In the genomic region with DNA sequence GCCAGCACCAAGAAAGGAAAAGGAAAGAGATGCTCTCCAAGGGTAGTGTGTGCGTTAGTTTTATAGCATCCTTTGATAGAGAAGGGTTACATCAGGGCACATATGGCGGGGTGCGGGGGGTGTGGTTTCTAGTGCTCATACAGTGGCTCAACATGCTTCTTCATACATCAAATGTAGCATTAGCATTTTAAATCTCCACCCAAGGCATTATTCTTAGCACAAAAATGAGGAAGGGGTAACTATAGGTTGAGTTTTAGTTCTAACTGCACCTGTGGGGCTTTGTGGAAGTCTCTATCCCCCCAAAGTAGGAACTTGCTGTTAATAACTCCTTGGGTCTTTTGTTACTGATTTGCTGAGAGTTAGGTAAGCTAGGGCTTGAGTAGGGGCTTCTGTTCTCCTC, we compare ENCODE assay signal across 23 cellular contexts.
"Had no signal": no experiment of that assay in that cellular context is flagged by ENCODE, and none has a peak within 500 bp of the region (broad histone marks: within the 10 kb centered on the region; RNA-seq: fewer than 3 reads in every experiment).

No MANE protein-coding gene starts in this region.

- H3K36me3 ChIP-seq: esophagus squamous epithelium, gastrocnemius medialis, heart right ventricle, left lung, lower lobe of right lung had no signal

- ATAC-seq: effector memory CD8-positive, alpha-beta T cell; esophagus mucosa; gastrocnemius medialis; heart right ventricle; left cardiac atrium; left lung; left ventricle myocardium superior; lower lobe of right lung; naive thymus-derived CD8-positive, alpha-beta T cell had no signal

- H3K27ac Mint-ChIP-seq: dendritic cell treated with granulocyte-macrophage colony-stimulating factor and Interleukin-4, amounts not matched to agents 40 ng/mL and 50 ng/mL, for 4 days; effector memory CD8-positive, alpha-beta T cell; endodermal cell; naive thymus-derived CD8-positive, alpha-beta T cell had no signal

- H3K9me3 ChIP-seq: esophagus squamous epithelium, gastrocnemius medialis, heart right ventricle, left lung, lower lobe of right lung had no signal

- H3K4me1 ChIP-seq: lower lobe of right lung had no signal

- H3K4me3 Mint-ChIP-seq: dendritic cell treated with granulocyte-macrophage colony-stimulating factor and Interleukin-4, amounts not matched to agents 40 ng/mL and 50 ng/mL, for 4 days; effector memory CD8-positive, alpha-beta T cell; naive thymus-derived CD8-positive, alpha-beta T cell had no signal

- H3K9me3 Mint-ChIP-seq: dendritic cell treated with granulocyte-macrophage colony-stimulating factor and Interleukin-4, amounts not matched to agents 40 ng/mL and 50 ng/mL, for 4 days; effector memory CD8-positive, alpha-beta T cell; naive thymus-derived CD8-positive, alpha-beta T cell had no signal

- H3K27ac ChIP-seq: epithelial cell of prostate, esophagus squamous epithelium, gastrocnemius medialis, heart right ventricle, left lung, lower lobe of right lung had no signal

- H3K4me3 ChIP-seq: esophagus squamous epithelium, gastrocnemius medialis, heart right ventricle, left lung, lower lobe of right lung had no signal

- H3K27me3 ChIP-seq: gastrocnemius medialis, left lung had no signal

- DNase-seq: cortex of kidney; effector CD8-positive, alpha-beta T cell; effector memory CD8-positive, alpha-beta T cell; endodermal cell; erythroblast; esophagus squamous epithelium; foreskin fibroblast; foreskin melanocyte; gastrocnemius medialis; glutamatergic neuron; head of caudate nucleus; heart right ventricle; hippocampal formation; left cardiac atrium; left lung; left ventricle myocardium superior; lower lobe of right lung; mesenchymal stem cell; midbrain; naive thymus-derived CD8-positive, alpha-beta T cell had no signal
